Comparison of ENCODE assay signal across 14 cellular contexts in the genomic region with DNA sequence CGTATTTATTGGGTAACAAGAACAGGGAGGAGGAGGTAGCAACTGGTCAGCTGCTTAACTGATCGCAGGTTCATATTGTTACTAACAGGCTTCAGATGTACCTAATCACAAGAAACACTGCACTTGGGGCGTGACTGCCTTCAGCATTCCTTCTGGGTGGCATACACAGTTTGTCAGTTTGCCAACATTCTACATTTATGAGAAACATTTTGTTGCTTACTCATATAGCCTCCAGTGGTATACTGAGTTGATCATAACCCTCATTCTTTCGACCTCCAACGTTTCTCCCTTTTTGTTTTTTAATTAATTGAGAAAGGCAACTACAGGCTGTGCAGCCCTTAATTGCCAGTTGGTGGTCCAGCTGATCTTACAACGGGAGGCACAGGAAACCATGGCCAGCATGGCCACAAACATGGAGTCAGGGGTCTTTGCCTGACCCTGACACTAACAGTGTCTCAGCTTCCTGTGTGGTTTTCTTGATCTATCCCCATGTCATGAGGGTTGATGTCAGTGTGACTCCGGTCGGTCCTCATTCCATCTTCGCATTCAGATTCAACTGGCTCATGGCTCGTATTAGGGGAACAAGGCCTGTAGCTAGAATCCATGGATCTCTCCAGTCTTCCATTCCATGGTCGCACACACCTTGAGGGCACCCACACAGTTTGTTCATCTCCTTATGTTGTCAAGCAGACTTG.
"Had no signal": no experiment of that assay in that cellular context is flagged by ENCODE, and none has a peak within 500 bp of the region (broad histone marks: within the 10 kb centered on the region; RNA-seq: fewer than 3 reads in every experiment).

No MANE protein-coding gene starts in this region.

- H3K4me3 Mint-ChIP-seq: activated CD4-positive, alpha-beta T cell treated with anti-CD3 and anti-CD28 coated beads, Interleukin-2, amount 10 ng/mL, durations not matched to agents 24 days and 14 days; activated naive CD4-positive, alpha-beta T cell treated with anti-CD3 and anti-CD28 coated beads for 36 hours; immature natural killer cell; naive thymus-derived CD8-positive, alpha-beta T cell; stimulated activated naive B cell treated with anti-CD40 and anti-IgM and Interleukin-4, amounts not matched to agents 10 μg/mL and 1 μg/mL and 100 μg/mL, for 72 hours; type B pancreatic cell; WTC11 had no signal

- H3K27me3 Mint-ChIP-seq: activated CD4-positive, alpha-beta T cell treated with anti-CD3 and anti-CD28 coated beads, Interleukin-2, amount 10 ng/mL, durations not matched to agents 24 days and 14 days; naive thymus-derived CD8-positive, alpha-beta T cell; stimulated activated naive B cell treated with anti-CD40 and anti-IgM and Interleukin-4, amounts not matched to agents 10 μg/mL and 1 μg/mL and 100 μg/mL, for 72 hours; type B pancreatic cell had no signal

- DNase-seq: activated CD4-positive, alpha-beta T cell treated with anti-CD3 and anti-CD28 coated beads, Interleukin-2, amount 10 ng/mL, durations not matched to agents 24 days and 14 days; activated CD8-positive, alpha-beta memory T cell treated with anti-CD3 and anti-CD28 coated beads for 24 hours; activated naive CD4-positive, alpha-beta T cell treated with anti-CD3 and anti-CD28 coated beads for 36 hours; caudate nucleus; effector CD8-positive, alpha-beta T cell; immature natural killer cell; naive thymus-derived CD8-positive, alpha-beta T cell; stimulated activated naive B cell treated with anti-CD40 and anti-IgM and Interleukin-4, amounts not matched to agents 10 μg/mL and 1 μg/mL and 100 μg/mL, for 72 hours; substantia nigra; T-helper 9 cell had no signal

- H3K4me1 Mint-ChIP-seq: activated CD4-positive, alpha-beta T cell treated with anti-CD3 and anti-CD28 coated beads, Interleukin-2, amount 10 ng/mL, durations not matched to agents 24 days and 14 days; immature natural killer cell had no signal

- H3K4me3 ChIP-seq: coronary artery, smooth muscle cell had no signal

- H3K27ac Mint-ChIP-seq: activated CD4-positive, alpha-beta T cell treated with anti-CD3 and anti-CD28 coated beads, Interleukin-2, amount 10 ng/mL, durations not matched to agents 24 days and 14 days; activated naive CD4-positive, alpha-beta T cell treated with anti-CD3 and anti-CD28 coated beads for 36 hours; naive thymus-derived CD8-positive, alpha-beta T cell; stimulated activated naive B cell treated with anti-CD40 and anti-IgM and Interleukin-4, amounts not matched to agents 10 μg/mL and 1 μg/mL and 100 μg/mL, for 72 hours; type B pancreatic cell; WTC11 had no signal

- H3K27ac ChIP-seq: coronary artery had no signal
